Comparison of ENCODE assay signal across 8 cellular contexts in genomic region chr11:65381721-65382035, GRCh38. TPM values are rescaled to one million over a fixed set of nuclear protein-coding genes. Genes with fewer than 3 reads are reported as not detected.
DNase-seq lines count a peak whose midpoint lies in the region; ATAC-seq and TF ChIP-seq lines count a peak whose summit lies in the region.

No MANE protein-coding gene starts in this region.

- H3K9me3 Mint-ChIP-seq in activated T-helper 2 cell treated with anti-CD3 and anti-CD28 coated beads, Interferon-gamma antibody, Interleukin-2, Interleukin-4, amounts not matched to agents 10 μg/mL and 5 μg/mL and 100 μg/mL, durations not matched to agents 14 hours and 24 hours and 36 hours = no peaks in the 10 kb centered on the region

- no peaks in the 10 kb centered on the region for H3K27me3 Mint-ChIP-seq in activated T-helper 2 cell treated with anti-CD3 and anti-CD28 coated beads, Interferon-gamma antibody, Interleukin-2, Interleukin-4, amounts not matched to agents 10 μg/mL and 5 μg/mL and 100 μg/mL, durations not matched to agents 14 hours and 24 hours and 36 hours (ENCODE audit: low read depth)

- no peak for TF ChIP-seq EP300 in stomach (IDR thresholded peaks at IDR 0.05)

- TF ChIP-seq POLR2A in stomach (IDR thresholded peaks at IDR 0.05) = no peak

- DNase-seq in Right ventricle myocardium inferior (ENCODE audit: missing footprints) (peak; percentile 72), cardiac septum (ENCODE audit: low spot score) (no peak), iris pigment epithelial cell (ENCODE audit: low read depth) (peak; percentile 61), stomach (no peak)
- DNase-seq in activated T-helper 2 cell treated with anti-CD3 and anti-CD28 coated beads, Interferon-gamma antibody, Interleukin-2, Interleukin-4, amounts not matched to agents 10 μg/mL and 5 μg/mL and 100 μg/mL, durations not matched to agents 14 hours and 24 hours and 36 hours (ENCODE audit: low spot score) = peak; percentile 28
- DNase-seq in effector CD4-positive, alpha-beta T cell = no peak

- no peaks in the 10 kb centered on the region for H3K36me3 Mint-ChIP-seq in activated T-helper 2 cell treated with anti-CD3 and anti-CD28 coated beads, Interferon-gamma antibody, Interleukin-2, Interleukin-4, amounts not matched to agents 10 μg/mL and 5 μg/mL and 100 μg/mL, durations not matched to agents 14 hours and 24 hours and 36 hours (ENCODE audit: low read depth)

- H3K4me3 ChIP-seq in HUES6 (ENCODE audit: low read depth, low read length) = peak overlapping the region; percentile 33; the same call in 1 of the 2 replicates
- H3K4me3 ChIP-seq in stomach = peak overlapping the region; percentile 37 to 44 (median 41)

- H3K9me3 ChIP-seq in HUES6 (ENCODE audit: control insufficient read depth, insufficient read depth, low read depth, low read length) = no peaks in the 10 kb centered on the region
- H3K9me3 ChIP-seq in stomach = no peaks in the 10 kb centered on the region

- H3K9ac ChIP-seq in HUES6 (ENCODE audit: low read length) = peak overlapping the region; percentile 55

- peaks cover 36% of the 10 kb centered on the region for H3K4me1 Mint-ChIP-seq in activated T-helper 2 cell treated with anti-CD3 and anti-CD28 coated beads, Interferon-gamma antibody, Interleukin-2, Interleukin-4, amounts not matched to agents 10 μg/mL and 5 μg/mL and 100 μg/mL, durations not matched to agents 14 hours and 24 hours and 36 hours (ENCODE audit: low read depth)

- H3K27ac ChIP-seq in HUES6 (ENCODE audit: low read depth, low read length) (peak overlapping the region; percentile 84; the same call in 1 of the 2 replicates), stomach (peak overlapping the region; percentile 96 to 100 (median 97))

- H3K27me3 ChIP-seq in HUES6 (ENCODE audit: control insufficient read depth, insufficient read depth, low read length) = no peaks in the 10 kb centered on the region
- H3K27me3 ChIP-seq in stomach = no peaks in the 10 kb centered on the region

- peak overlapping the region; percentile 86 for H3K4me3 Mint-ChIP-seq in activated T-helper 2 cell treated with anti-CD3 and anti-CD28 coated beads, Interferon-gamma antibody, Interleukin-2, Interleukin-4, amounts not matched to agents 10 μg/mL and 5 μg/mL and 100 μg/mL, durations not matched to agents 14 hours and 24 hours and 36 hours (ENCODE audit: low read depth)

- ATAC-seq in Right ventricle myocardium inferior = peak; percentile 15
- ATAC-seq in HG03571 (IDR thresholded peaks at IDR 0.05; ENCODE audit: unreplicated experiment) = no peak

- H3K4me1 ChIP-seq in HUES6 (ENCODE audit: control insufficient read depth, insufficient read depth, low read length) = peaks cover 28% of the 10 kb centered on the region
- peaks cover 40 to 79% (median 60%) of the 10 kb centered on the region in 4 donors for H3K4me1 ChIP-seq in stomach

- intact Hi-C loops in Right ventricle myocardium inferior (cut with DNase I) = loop anchor here (1.0 to 5.0 kb wide), 3 partner anchors 37 to 126 kb away; no protein-coding TSS in a partner anchor
- intact Hi-C loops in cardiac septum (cut with DNase I) = loop anchor here (2.0 to 5.0 kb wide), 2 partner anchors 35 to 131 kb away; no protein-coding TSS in a partner anchor
- intact Hi-C loops in activated T-helper 2 cell treated with anti-CD3 and anti-CD28 coated beads, Interferon-gamma antibody, Interleukin-2, Interleukin-4, amounts not matched to agents 10 μg/mL and 5 μg/mL and 100 μg/mL, durations not matched to agents 14 hours and 24 hours and 36 hours (cut with micrococcal nuclease) = loop anchor here (1.0 kb wide), 4 partner anchors 35 to 129 kb away; no protein-coding TSS in a partner anchor
- intact Hi-C loops in stomach (cut with DNase I; ENCODE audit: low total_unique reads) = no loop called here

- H3K27ac Mint-ChIP-seq in activated T-helper 2 cell treated with anti-CD3 and anti-CD28 coated beads, Interferon-gamma antibody, Interleukin-2, Interleukin-4, amounts not matched to agents 10 μg/mL and 5 μg/mL and 100 μg/mL, durations not matched to agents 14 hours and 24 hours and 36 hours = peak overlapping the region; percentile 99

- WGBS in stomach, 5 donors = 0 to 4% (median 0%) methylated on average over 6 of the region's 6 CpGs

- no peak for TF ChIP-seq CTCF in stomach (IDR thresholded peaks at IDR 0.05)

- H3K36me3 ChIP-seq in HUES6 (ENCODE audit: control insufficient read depth, insufficient read depth, low read length) (no peaks in the 10 kb centered on the region), stomach (no peaks in the 10 kb centered on the region)

RNA-seq across cellular contexts. Expression of gene SLC25A45, which starts 0.8 kb away (rescaled TPM):
- total RNA-seq in Right ventricle myocardium inferior (5.6 TPM), cardiac septum (10.5 TPM), stomach (100 to 1,000 TPM in 1 of 5 donors, 1 to 10 TPM in 4; 1.2 to 101 (median 2.4) TPM)
- total RNA-seq in activated T-helper 2 cell treated with anti-CD3 and anti-CD28 coated beads, Interferon-gamma antibody, Interleukin-2, Interleukin-4, amounts not matched to agents 10 μg/mL and 5 μg/mL and 100 μg/mL, durations not matched to agents 14 hours and 24 hours and 36 hours = 14.6 and 16.3 TPM in 2 replicates
- 1 to 10 TPM; 1.9 to 3.8 (median 3.1) TPM for polyA plus RNA-seq in stomach

RNA-seq across cellular contexts. Expression of gene FRMD8, which starts 4.8 kb away (rescaled TPM):
- total RNA-seq in Right ventricle myocardium inferior (8.2 TPM), cardiac septum (14.4 TPM), stomach (100 to 1,000 TPM in 3 of 5 donors, 10 to 100 TPM in 1, 1 to 10 TPM in 1; 9.3 to 340 (median 114) TPM)
- 39.7 and 39.8 TPM in 2 replicates for total RNA-seq in activated T-helper 2 cell treated with anti-CD3 and anti-CD28 coated beads, Interferon-gamma antibody, Interleukin-2, Interleukin-4, amounts not matched to agents 10 μg/mL and 5 μg/mL and 100 μg/mL, durations not matched to agents 14 hours and 24 hours and 36 hours
- polyA plus RNA-seq in stomach = 10 to 100 TPM; 11.8 to 16.3 (median 13.6) TPM

RNA-seq across cellular contexts. Expression of gene TIGD3, which starts 27.1 kb away (rescaled TPM):
- 0.54 TPM for total RNA-seq in Right ventricle myocardium inferior
- total RNA-seq in cardiac septum = not detected
- total RNA-seq in activated T-helper 2 cell treated with anti-CD3 and anti-CD28 coated beads, Interferon-gamma antibody, Interleukin-2, Interleukin-4, amounts not matched to agents 10 μg/mL and 5 μg/mL and 100 μg/mL, durations not matched to agents 14 hours and 24 hours and 36 hours = 1.3 and 1.6 TPM in 2 replicates
- total RNA-seq in stomach = 1 to 10 TPM in 1 of 5 donors, not detected in 4; 4.5 TPM
- under 1 TPM in 2 of 3 donors, not detected in 1; 0.25 to 0.44 TPM for polyA plus RNA-seq in stomach

RNA-seq across cellular contexts. Expression of gene NEAT1, which starts 40.9 kb away (rescaled TPM):
- total RNA-seq in Right ventricle myocardium inferior (457 TPM), cardiac septum (668 TPM), stomach (1,000 to 10,000 TPM in 2 of 5 donors, 100 to 1,000 TPM in 3; 253 to 2,124 (median 789) TPM)
- total RNA-seq in activated T-helper 2 cell treated with anti-CD3 and anti-CD28 coated beads, Interferon-gamma antibody, Interleukin-2, Interleukin-4, amounts not matched to agents 10 μg/mL and 5 μg/mL and 100 μg/mL, durations not matched to agents 14 hours and 24 hours and 36 hours = 422 and 430 TPM in 2 replicates
- 1,000 to 10,000 TPM in 1 of 3 donors, 100 to 1,000 TPM in 2; 131 to 1,368 (median 157) TPM for polyA plus RNA-seq in stomach

RNA-seq across cellular contexts. Expression of gene DPF2, which starts 48.0 kb away (rescaled TPM):
- total RNA-seq in Right ventricle myocardium inferior = 51.6 TPM
- 46.2 TPM for total RNA-seq in cardiac septum
- 77.0 and 78.1 TPM in 2 replicates for total RNA-seq in activated T-helper 2 cell treated with anti-CD3 and anti-CD28 coated beads, Interferon-gamma antibody, Interleukin-2, Interleukin-4, amounts not matched to agents 10 μg/mL and 5 μg/mL and 100 μg/mL, durations not matched to agents 14 hours and 24 hours and 36 hours
- total RNA-seq in stomach = 10 to 100 TPM; 14.7 to 92.8 (median 35.1) TPM
- polyA plus RNA-seq in stomach = 10 to 100 TPM; 14.9 to 22.6 (median 19.6) TPM

Comparison
In these comparisons a context has a peak if more than half of its experiments do, and no peak if none do; other contexts are left out.
1. DNase-seq: peak in Right ventricle myocardium inferior (single experiment), activated T-helper 2 cell treated with anti-CD3 and anti-CD28 coated beads, Interferon-gamma antibody, Interleukin-2, Interleukin-4, amounts not matched to agents 10 μg/mL and 5 μg/mL and 100 μg/mL, durations not matched to agents 14 hours and 24 hours and 36 hours (single experiment) and iris pigment epithelial cell (single experiment); none in cardiac septum (single experiment), stomach (single experiment) and effector CD4-positive, alpha-beta T cell (single experiment).